Comparison of ENCODE assay signal across 9 cellular contexts in genomic region chr10:17023386-17024298, GRCh38.
DNase-seq lines count a peak whose midpoint lies in the region; ATAC-seq and TF ChIP-seq lines count a peak whose summit lies in the region.
"Had no signal": no experiment of that assay in that cellular context is flagged by ENCODE, and none has a peak within 500 bp of the region (broad histone marks: within the 10 kb centered on the region; RNA-seq: fewer than 3 reads in every experiment).

No MANE protein-coding gene starts in this region.

- no peak for TF ChIP-seq POLR2A in sigmoid colon (IDR thresholded peaks at IDR 0.05)

- no peak for TF ChIP-seq CTCF in PC-3 (conservative IDR thresholded peaks at IDR 0.05; ENCODE audit: low read depth, low read length)
- no peak for TF ChIP-seq CTCF in foreskin fibroblast (IDR thresholded peaks at IDR 0.05; ENCODE audit: low read depth, low read length)
- no peak for TF ChIP-seq CTCF in sigmoid colon (IDR thresholded peaks at IDR 0.05)

- TSS peak; percentile 72 for BruUV-seq in PC-3 (replicated peaks; lab: Mats Ljungman, UMichigan)

- H3K27me3 ChIP-seq in PC-3 (ENCODE audit: low read length) (no peaks in the 10 kb centered on the region), sigmoid colon (no peaks in the 10 kb centered on the region)
- H3K27me3 ChIP-seq: ovary had no signal

- H3K4me3 ChIP-seq in PC-3 (ENCODE audit: low read length) = no peak overlapping the region
- H3K4me3 ChIP-seq in foreskin fibroblast (ENCODE audit: low read depth in 1 of 2, low read length in 2 of 2) = no peak overlapping the region
- no peak overlapping the region for H3K4me3 ChIP-seq in sigmoid colon
- H3K4me3 ChIP-seq: ovary had no signal

- H3K4me1 ChIP-seq in PC-3 (ENCODE audit: insufficient read depth, low read length) = peaks cover 41% of the 10 kb centered on the region
- peaks cover 0 to 9% (median 0%) of the 10 kb centered on the region in 4 donors for H3K4me1 ChIP-seq in sigmoid colon

- H3F3A ChIP-seq in PC-3 (ENCODE audit: low read length, unreplicated experiment) = no peaks in the 10 kb centered on the region

- H3K79me2 ChIP-seq in PC-3 (ENCODE audit: low read length) = no peaks in the 10 kb centered on the region

- H3K9me2 ChIP-seq in PC-3 (replicated peaks; ENCODE audit: low read length) = no peaks in the 10 kb centered on the region

- POLR2A ChIA-PET in PC-3 (lab: Charles Lee; ENCODE audit: unreplicated experiment) = interaction anchor here (0.5 kb wide), 1 partner anchor 58 kb away, joined by 6 read pairs; no protein-coding TSS in a partner anchor

- H3K36me3 ChIP-seq in PC-3 (ENCODE audit: low read depth, low read length) (no peaks in the 10 kb centered on the region), sigmoid colon (no peaks in the 10 kb centered on the region)
- H3K36me3 ChIP-seq: ovary had no signal

- 33 to 69% methylated on average over 13 of the region's 13 CpGs for WGBS in sigmoid colon, 2 donors

- CTCF ChIA-PET in PC-3 (lab: Charles Lee) = no interaction called here

- no peak for TF ChIP-seq EP300 in sigmoid colon (IDR thresholded peaks at IDR 0.05)

- DNase-seq in PC-3 (peak; percentile 88), activated T-helper 1 cell treated with Interleukin-2 at 50 U/mL for 16 hours (ENCODE audit: low read depth) (peak; percentile 54), foreskin fibroblast (peak; percentile 94 to 96), sigmoid colon (peak; percentile 89), NCI-H1105 treated with DMSO at 0.1 percent for 48 hours (lab: John Stamatoyannopoulos, UW) (no peak), SHP77 treated with DMSO at 0.1 percent for 48 hours (lab: John Stamatoyannopoulos, UW) (no peak)

- H3K9ac ChIP-seq in PC-3 (ENCODE audit: low read length) = peak overlapping the region; percentile 68

- H3K4me2 ChIP-seq in PC-3 (ENCODE audit: low read length) = peak overlapping the region; percentile 45

- no peaks in the 10 kb centered on the region for H4K20me1 ChIP-seq in PC-3 (ENCODE audit: low read length)

- peak; percentile 93 for ATAC-seq in GM18519 (IDR thresholded peaks at IDR 0.05; ENCODE audit: low FRiP score, unreplicated experiment)
- peak; percentile 89 for ATAC-seq in HG02970 (IDR thresholded peaks at IDR 0.05; ENCODE audit: low FRiP score, unreplicated experiment)
- ATAC-seq in PC-3 = peak; percentile 85

- H3K9me3 ChIP-seq in PC-3 (ENCODE audit: low read length) = no peaks in the 10 kb centered on the region
- H3K9me3 ChIP-seq in sigmoid colon = no peaks in the 10 kb centered on the region
- H3K9me3 ChIP-seq: ovary had no signal

- intact Hi-C loops in PC-3 (cut with micrococcal nuclease) = loop anchor here (2.0 to 10.0 kb wide), 3 partner anchors 27 to 179 kb away; no protein-coding TSS in a partner anchor
- intact Hi-C loops in sigmoid colon (cut with DNase I) = no loop called here

- H2AFZ ChIP-seq in PC-3 (ENCODE audit: low read length) = no peak overlapping the region

- H3K27ac ChIP-seq in PC-3 (ENCODE audit: low read length) (peak overlapping the region; percentile 92), sigmoid colon (peak overlapping the region; percentile 58 to 62 (median 60))

Comparison
In these comparisons a context has a peak if more than half of its experiments do, and no peak if none do; other contexts are left out.
1. DNase-seq: peak in PC-3 (single experiment), activated T-helper 1 cell treated with Interleukin-2 at 50 U/mL for 16 hours (single experiment), foreskin fibroblast (2 of 2) and sigmoid colon (single experiment); none in NCI-H1105 treated with DMSO at 0.1 percent for 48 hours (single experiment) and SHP77 treated with DMSO at 0.1 percent for 48 hours (single experiment).
2. Peak in every context shown above with its lines, with median percentiles within 50 percentile points of each other: ATAC-seq.